1 cellular context compared by ENCODE assay signal in the genomic region with DNA sequence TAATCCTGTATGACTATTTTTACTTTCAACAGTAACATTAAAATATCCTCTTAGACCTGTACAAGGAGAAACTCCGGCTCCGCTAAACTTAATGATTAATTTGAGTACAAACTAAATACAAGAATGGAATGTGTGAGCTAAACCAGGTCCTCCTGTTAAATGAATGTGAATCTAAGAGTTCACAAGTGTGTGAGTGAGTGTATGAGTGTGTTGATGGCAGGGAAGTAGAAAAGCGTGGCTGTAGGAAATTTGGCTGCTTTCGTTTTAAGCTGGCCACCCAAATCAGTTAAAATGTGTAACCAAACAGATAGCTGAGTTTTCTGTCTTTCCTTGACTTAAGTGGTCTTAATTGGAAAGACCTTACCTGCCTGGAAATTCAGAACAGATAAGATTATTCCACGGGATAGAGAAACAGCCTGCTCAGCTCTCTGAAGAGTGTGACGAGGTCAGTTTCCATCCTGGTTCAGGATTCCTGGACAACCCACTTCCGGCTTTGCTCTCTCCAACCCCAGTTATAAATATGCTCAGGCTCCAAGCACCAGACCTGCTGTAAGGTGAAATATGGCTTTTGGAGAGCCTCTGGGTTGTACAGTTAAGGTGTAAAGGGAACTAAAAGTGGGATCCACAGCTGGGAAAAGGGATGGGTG.
TF ChIP-seq lines count a peak whose summit lies in the region.

No MANE protein-coding gene starts in this region.

TF ChIP-seq in IMR-90, 13 proteins besides CTCF, POLR2A, EP300 and RAD21 (continued from another document):
- no peak for TF ChIP-seq SMC3 (IDR thresholded peaks at IDR 0.05; ENCODE audit: low read depth, low read length)
